In the genomic region with DNA sequence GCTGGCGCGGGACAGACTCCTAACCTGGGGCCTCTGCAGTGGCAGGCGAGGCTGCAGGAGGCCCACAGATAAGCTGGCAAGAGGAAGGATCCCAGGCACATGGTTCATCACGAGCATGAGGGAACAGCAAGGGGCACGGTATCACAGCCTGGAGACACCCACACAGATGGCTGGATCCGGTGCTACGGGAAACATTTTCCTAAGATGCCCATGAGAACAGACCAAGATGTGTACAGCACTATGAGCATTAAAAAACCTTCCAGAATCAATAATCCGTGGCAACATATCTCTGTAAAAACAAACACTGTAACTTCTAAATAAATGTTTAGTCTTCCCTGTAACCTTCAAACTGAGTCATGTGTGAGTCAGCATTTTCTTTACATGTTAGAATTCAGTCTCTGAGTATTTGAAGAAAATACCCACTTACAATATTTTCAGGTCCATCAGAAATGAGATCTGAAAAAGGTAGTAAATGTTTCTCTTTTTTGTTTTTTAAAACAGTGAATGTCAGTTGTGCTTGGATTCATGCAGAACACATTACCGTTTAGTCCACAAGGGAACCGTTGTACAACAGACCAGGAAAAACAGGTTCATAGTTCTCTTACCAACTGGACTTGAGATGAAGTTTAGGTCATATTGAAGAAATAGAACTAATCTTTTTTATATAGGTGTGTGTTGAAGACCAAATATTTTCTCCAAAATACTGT, we compare ENCODE assay signal across 8 cellular contexts.
A peak's percentile ranks its signal among the peaks of the same experiment; 100 is the strongest.
DNase-seq lines count a peak whose midpoint lies in the region; ATAC-seq and TF ChIP-seq lines count a peak whose summit lies in the region.

No MANE protein-coding gene starts in this region.

- no peak overlapping the region for H3K27ac ChIP-seq in GM23338 (ENCODE audit: low read depth)
- H3K27ac ChIP-seq in smooth muscle cell (ENCODE audit: low read depth), result peak overlapping the region; percentile 88

- H2AFZ ChIP-seq in GM23338 (no peak overlapping the region), smooth muscle cell (ENCODE audit: low read depth) (no peak overlapping the region)

- H3K4me1 ChIP-seq in GM23338 (ENCODE audit: insufficient read depth) (no peaks in the 10 kb centered on the region), smooth muscle cell (ENCODE audit: low read depth) (peaks cover 21% of the 10 kb centered on the region)

- no peak overlapping the region for H3K4me3 ChIP-seq in GM23338
- H3K4me3 ChIP-seq in foreskin fibroblast (ENCODE audit: low read depth in 1 of 2, low read length in 2 of 2), result no peak overlapping the region
- no peak overlapping the region for H3K4me3 ChIP-seq in smooth muscle cell

- no peaks in the 10 kb centered on the region for H3K27me3 ChIP-seq in GM23338 (ENCODE audit: insufficient read depth)
- no peaks in the 10 kb centered on the region for H3K27me3 ChIP-seq in smooth muscle cell (ENCODE audit: low read depth)

- H4K20me1 ChIP-seq in GM23338 (replicated peaks; ENCODE audit: insufficient read depth) (no peaks in the 10 kb centered on the region), smooth muscle cell (ENCODE audit: low read depth) (no peaks in the 10 kb centered on the region)

- peak overlapping the region; percentile 52 for H3K9ac ChIP-seq in smooth muscle cell (ENCODE audit: low read depth)

- H3K36me3 Mint-ChIP-seq in GM23338 (ENCODE audit: low read depth), result peaks cover 9% of the 10 kb centered on the region; the same call in 2 of the 3 replicates

- H3K79me2 ChIP-seq in GM23338 (replicated peaks; ENCODE audit: insufficient read depth) (no peaks in the 10 kb centered on the region), smooth muscle cell (ENCODE audit: low read depth) (no peaks in the 10 kb centered on the region)

- no peak for TF ChIP-seq CTCF in GM23338 (conservative IDR thresholded peaks at IDR 0.05; ENCODE audit: low read depth in 2 of 2)
- no peak for TF ChIP-seq CTCF in foreskin fibroblast (IDR thresholded peaks at IDR 0.05; ENCODE audit: low read depth, low read length)
- TF ChIP-seq CTCF in smooth muscle cell (IDR thresholded peaks at IDR 0.05; ENCODE audit: borderline replicate concordance, insufficient read depth, poor library complexity, severe bottlenecking), result no peak

- no peaks in the 10 kb centered on the region for H3K9me3 Mint-ChIP-seq in GM23338

- H3K27ac Mint-ChIP-seq in GM23338, result peak overlapping the region; percentile 68; the same call in 1 of the 2 replicates

- no peak overlapping the region for H3K4me3 Mint-ChIP-seq in GM23338

- no peaks in the 10 kb centered on the region for H3K9me3 ChIP-seq in smooth muscle cell (replicated peaks; ENCODE audit: low read depth)

- DNase-seq in GM23338 (ENCODE audit: low spot score), result no peak
- DNase-seq in T1000 (lab: John Stamatoyannopoulos, UW), result peak; percentile 12
- DNase-seq in foreskin fibroblast, result peak; percentile 53 to 80
- peak; percentile 6 for DNase-seq in smooth muscle cell (lab: John Stamatoyannopoulos, UW; ENCODE audit: unreplicated experiment)
- DNase-seq in 8988T, result no peak
- no peak for DNase-seq in putamen (ENCODE audit: low spot score)

- H3K4me2 ChIP-seq in GM23338 (no peak overlapping the region), smooth muscle cell (peak overlapping the region; percentile 54)

- ATAC-seq in GM23338 (no peak; the same call in 2 of the 3 replicates), HG02763 (IDR thresholded peaks at IDR 0.05; ENCODE audit: unreplicated experiment) (no peak), HG02623 (IDR thresholded peaks at IDR 0.05; ENCODE audit: unreplicated experiment) (no peak)

- H3K9me2 ChIP-seq in GM23338 (ENCODE audit: insufficient read depth), result no peaks in the 10 kb centered on the region

- no peaks in the 10 kb centered on the region for H3K36me3 ChIP-seq in GM23338 (ENCODE audit: insufficient read depth)
- no peaks in the 10 kb centered on the region for H3K36me3 ChIP-seq in smooth muscle cell (ENCODE audit: low read depth)

- no peaks in the 10 kb centered on the region for H3F3A ChIP-seq in GM23338 (replicated peaks; ENCODE audit: low read depth)
- H3F3A ChIP-seq in smooth muscle cell (ENCODE audit: low read depth), result peaks cover 37% of the 10 kb centered on the region

- 38% methylated on average over 10 of the region's 10 CpGs for WGBS in smooth muscle cell (ENCODE audit: low lambda C conversion rate)

- peaks cover 6% of the 10 kb centered on the region for H3K4me1 Mint-ChIP-seq in GM23338

- peaks cover 6% of the 10 kb centered on the region for H3K27me3 Mint-ChIP-seq in GM23338 (ENCODE audit: insufficient read depth, low read depth, poor library complexity)

TF ChIP-seq in GM23338, 12 proteins besides CTCF, POLR2A, EP300 and RAD21:
- TF ChIP-seq, protein P1, sequence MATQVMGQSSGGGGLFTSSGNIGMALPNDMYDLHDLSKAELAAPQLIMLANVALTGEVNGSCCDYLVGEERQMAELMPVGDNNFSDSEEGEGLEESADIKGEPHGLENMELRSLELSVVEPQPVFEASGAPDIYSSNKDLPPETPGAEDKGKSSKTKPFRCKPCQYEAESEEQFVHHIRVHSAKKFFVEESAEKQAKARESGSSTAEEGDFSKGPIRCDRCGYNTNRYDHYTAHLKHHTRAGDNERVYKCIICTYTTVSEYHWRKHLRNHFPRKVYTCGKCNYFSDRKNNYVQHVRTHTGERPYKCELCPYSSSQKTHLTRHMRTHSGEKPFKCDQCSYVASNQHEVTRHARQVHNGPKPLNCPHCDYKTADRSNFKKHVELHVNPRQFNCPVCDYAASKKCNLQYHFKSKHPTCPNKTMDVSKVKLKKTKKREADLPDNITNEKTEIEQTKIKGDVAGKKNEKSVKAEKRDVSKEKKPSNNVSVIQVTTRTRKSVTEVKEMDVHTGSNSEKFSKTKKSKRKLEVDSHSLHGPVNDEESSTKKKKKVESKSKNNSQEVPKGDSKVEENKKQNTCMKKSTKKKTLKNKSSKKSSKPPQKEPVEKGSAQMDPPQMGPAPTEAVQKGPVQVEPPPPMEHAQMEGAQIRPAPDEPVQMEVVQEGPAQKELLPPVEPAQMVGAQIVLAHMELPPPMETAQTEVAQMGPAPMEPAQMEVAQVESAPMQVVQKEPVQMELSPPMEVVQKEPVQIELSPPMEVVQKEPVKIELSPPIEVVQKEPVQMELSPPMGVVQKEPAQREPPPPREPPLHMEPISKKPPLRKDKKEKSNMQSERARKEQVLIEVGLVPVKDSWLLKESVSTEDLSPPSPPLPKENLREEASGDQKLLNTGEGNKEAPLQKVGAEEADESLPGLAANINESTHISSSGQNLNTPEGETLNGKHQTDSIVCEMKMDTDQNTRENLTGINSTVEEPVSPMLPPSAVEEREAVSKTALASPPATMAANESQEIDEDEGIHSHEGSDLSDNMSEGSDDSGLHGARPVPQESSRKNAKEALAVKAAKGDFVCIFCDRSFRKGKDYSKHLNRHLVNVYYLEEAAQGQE (IDR thresholded peaks at IDR 0.05; ENCODE audit: unreplicated experiment), result no peak
- no peak for TF ChIP-seq CREB1 (CRISPR knock-in tag; IDR thresholded peaks at IDR 0.05; ENCODE audit: low read depth)
- no peak for TF ChIP-seq EZH2 (IDR thresholded peaks at IDR 0.05; ENCODE audit: low read depth, unreplicated experiment)

Comparison
In these comparisons a context has a peak if more than half of its experiments do, and no peak if none do; other contexts are left out.
1. DNase-seq: peak in T1000 (single experiment), foreskin fibroblast (2 of 2) and smooth muscle cell (single experiment); none in GM23338 (single experiment), 8988T (single experiment) and putamen (single experiment).